26 cellular contexts compared by ENCODE assay signal in genomic region chr12:154058-154457, GRCh38. TPM values are rescaled to one million over a fixed set of nuclear protein-coding genes. Genes with fewer than 3 reads are reported as not detected.
"Had no signal": no experiment of that assay in that cellular context is flagged by ENCODE, and none has a peak within 500 bp of the region (broad histone marks: within the 10 kb centered on the region; RNA-seq: fewer than 3 reads in every experiment).

No MANE protein-coding gene starts in this region.

- H3K27ac ChIP-seq: esophagus muscularis mucosa, foreskin keratinocyte, gastroesophageal sphincter, heart left ventricle, hepatocyte, left lung, prostate gland, sigmoid colon, spleen, thoracic aorta, tibial nerve, upper lobe of left lung had no signal

- H2AFZ ChIP-seq: hepatocyte had no signal

- H3K79me2 ChIP-seq: hepatocyte had no signal

- H3K36me3 ChIP-seq: esophagus muscularis mucosa, gastroesophageal sphincter, left lung, prostate gland, sigmoid colon, spleen, thoracic aorta, tibial nerve, upper lobe of left lung had no signal

- H3K9me3 ChIP-seq: esophagus muscularis mucosa, gastroesophageal sphincter, heart left ventricle, left lung, mucosa of descending colon, prostate gland, sigmoid colon, spleen, thoracic aorta, tibial nerve, upper lobe of left lung had no signal

- H3K4me3 ChIP-seq: esophagus muscularis mucosa, gastroesophageal sphincter, heart left ventricle, hepatocyte, left lung, mucosa of descending colon, prostate gland, sigmoid colon, spleen, thoracic aorta, tibial nerve, upper lobe of left lung had no signal

- H3K4me1 ChIP-seq: foreskin keratinocyte, gastroesophageal sphincter, heart left ventricle, left lung, prostate gland, sigmoid colon, spleen, tibial nerve, upper lobe of left lung had no signal

- DNase-seq: effector CD8-positive, alpha-beta T cell; foreskin keratinocyte; heart left ventricle; left cardiac atrium; mesenchymal stem cell; mucosa of descending colon; naive B cell; right cardiac atrium; sigmoid colon; spleen; stimulated activated CD4-positive, alpha-beta T cell treated with anti-CD3 and anti-CD28 coated beads, Interleukin-4, amount 100 ng/mL, for 4 hours; upper lobe of left lung had no signal

- H3K4me2 ChIP-seq: hepatocyte had no signal

- H3K27me3 ChIP-seq: foreskin keratinocyte, heart left ventricle, hepatocyte, tibial nerve, upper lobe of left lung had no signal

RNA-seq across cellular contexts. Expression of gene SLC6A12, which starts 59.9 kb away (rescaled TPM):
- total RNA-seq: endothelial cell of umbilical vein, epithelial cell of proximal tubule, fibroblast of lung, foreskin keratinocyte, kidney epithelial cell, lung microvascular endothelial cell, osteoblast, skeletal muscle tissue had no signal
- polyA plus RNA-seq: endothelial cell of umbilical vein, fibroblast of lung, foreskin keratinocyte had no signal
